Comparison of ENCODE assay signal across 20 cellular contexts in the genomic region with DNA sequence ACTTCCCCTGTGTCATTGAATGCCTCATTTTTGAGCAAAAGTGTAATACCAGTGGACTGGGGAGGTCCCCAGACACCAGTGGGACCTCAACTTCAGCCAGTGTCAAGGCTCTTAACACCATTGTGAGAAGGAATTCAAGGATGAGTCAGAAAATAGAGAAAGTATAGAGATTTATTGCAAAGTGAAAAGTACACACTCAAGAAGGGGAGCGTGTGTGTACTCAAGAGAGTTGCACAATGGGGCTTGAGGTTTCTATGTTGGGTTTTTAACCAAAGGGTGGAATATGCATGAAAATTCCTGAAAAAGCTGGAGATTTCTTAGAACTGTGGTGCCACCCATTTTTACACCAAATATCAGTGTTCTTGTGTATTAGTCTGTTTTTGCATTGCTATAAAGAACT.
"Had no signal": no experiment of that assay in that cellular context is flagged by ENCODE, and none has a peak within 500 bp of the region (broad histone marks: within the 10 kb centered on the region; RNA-seq: fewer than 3 reads in every experiment).

No MANE protein-coding gene starts in this region.

- H3K27ac ChIP-seq: foreskin keratinocyte, parathyroid adenoma, upper lobe of left lung had no signal

- DNase-seq: activated CD4-positive, alpha-beta T cell treated with anti-CD3 and anti-CD28 coated beads for 4 hours; activated CD4-positive, alpha-beta T cell treated with anti-CD3 and anti-CD28 coated beads, Interleukin-2, amount 50 U/mL, for 48 hours; activated CD4-positive, CD25-positive, alpha-beta regulatory T cell; activated CD8-positive, alpha-beta memory T cell treated with anti-CD3 and anti-CD28 coated beads, Interleukin-2, amount 50 U/mL, for 48 hours; activated naive CD4-positive, alpha-beta T cell; activated naive CD8-positive, alpha-beta T cell treated with anti-CD3 and anti-CD28 coated beads for 36 hours; activated T-cell treated with anti-CD3 and anti-CD28 coated beads, Interleukin-2, amount 50 U/mL, for 4 hours; amniotic stem cell; foreskin keratinocyte; immature natural killer cell; kidney glomerular epithelial cell; left ventricle myocardium superior; nucleus accumbens; stimulated activated CD4-positive, alpha-beta T cell treated with anti-CD3 and anti-CD28 coated beads, Interleukin-2, amount 100 ng/mL, for 48 hours; stimulated activated naive CD4-positive, alpha-beta T cell; T-helper 9 cell had no signal

- H3K36me3 ChIP-seq: thoracic aorta, upper lobe of left lung had no signal

- H3K27me3 ChIP-seq: foreskin keratinocyte, upper lobe of left lung had no signal

- H3K9me3 ChIP-seq: thoracic aorta, upper lobe of left lung had no signal

- H3K4me1 ChIP-seq: foreskin keratinocyte had no signal

- H3K4me3 ChIP-seq: thoracic aorta, upper lobe of left lung had no signal

- ATAC-seq: activated T-cell treated with anti-CD3 and anti-CD28 coated beads, Interleukin-2, amount 50 U/mL, for 4 hours; foreskin keratinocyte; left ventricle myocardium superior; sciatic nerve had no signal
